ENCODE assay signal across 26 cellular contexts in genomic region chr4:122882830-122883229, GRCh38. TPM values are rescaled to one million over a fixed set of nuclear protein-coding genes. Genes with fewer than 3 reads are reported as not detected.
"Had no signal": no experiment of that assay in that cellular context is flagged by ENCODE, and none has a peak within 500 bp of the region (broad histone marks: within the 10 kb centered on the region; RNA-seq: fewer than 3 reads in every experiment).

No MANE protein-coding gene starts in this region.

- FAIRE-seq: kidney, TTC549 had no signal

- DNase-seq: activated CD4-positive, alpha-beta T cell treated with anti-CD3 and anti-CD28 coated beads for 48 hours; activated CD4-positive, alpha-beta T cell treated with anti-CD3 and anti-CD28 coated beads, Interleukin-2, amount 50 U/mL, for 48 hours; activated CD8-positive, alpha-beta memory T cell treated with anti-CD3 and anti-CD28 coated beads for 24 hours; activated effector memory CD4-positive, alpha-beta T cell treated with anti-CD3 and anti-CD28 coated beads, Interleukin-2, amount 50 U/mL, for 16 hours; activated naive CD4-positive, alpha-beta T cell treated with anti-CD3 and anti-CD28 coated beads, Interleukin-2, amount 10 ng/mL, durations not matched to agents 7 days and 5 days; activated naive CD8-positive, alpha-beta T cell treated with anti-CD3 and anti-CD28 coated beads, Interleukin-2, amount 10 ng/mL, durations not matched to agents 7 days and 5 days; brain microvascular endothelial cell; dorsolateral prefrontal cortex; effector memory CD8-positive, alpha-beta T cell; erythroblast; heart left ventricle; hypothalamus; immature natural killer cell; kidney; left colon; midbrain; naive thymus-derived CD4-positive, alpha-beta T cell; nucleus accumbens; stimulated activated CD4-positive, alpha-beta T cell treated with anti-CD3 and anti-CD28 coated beads, Interleukin-15, amount 100 ng/mL, for 24 hours; stimulated activated CD4-positive, alpha-beta T cell treated with anti-CD3 and anti-CD28 coated beads, Interleukin-2, amount 100 ng/mL, for 24 hours; T-helper 9 cell; thyroid gland; upper lobe of left lung; WERI-Rb-1 had no signal

- ATAC-seq: activated CD4-positive, CD25-positive, alpha-beta regulatory T cell treated with anti-CD3 and anti-CD28 coated beads, Interleukin-2, amount 50 U/mL, for 24 hours; effector memory CD8-positive, alpha-beta T cell; heart left ventricle; left colon; naive thymus-derived CD4-positive, alpha-beta T cell had no signal

RNA-seq across cellular contexts. Expression of gene FGF2, which starts 56.2 kb away (rescaled TPM):
- total RNA-seq: activated naive CD8-positive, alpha-beta T cell treated with anti-CD3 and anti-CD28 coated beads, Interleukin-2, amount 10 ng/mL, durations not matched to agents 7 days and 5 days had no signal
- polyA plus RNA-seq: immature natural killer cell; naive thymus-derived CD4-positive, alpha-beta T cell had no signal
